ENCODE assay signal across 28 cellular contexts in the genomic region with DNA sequence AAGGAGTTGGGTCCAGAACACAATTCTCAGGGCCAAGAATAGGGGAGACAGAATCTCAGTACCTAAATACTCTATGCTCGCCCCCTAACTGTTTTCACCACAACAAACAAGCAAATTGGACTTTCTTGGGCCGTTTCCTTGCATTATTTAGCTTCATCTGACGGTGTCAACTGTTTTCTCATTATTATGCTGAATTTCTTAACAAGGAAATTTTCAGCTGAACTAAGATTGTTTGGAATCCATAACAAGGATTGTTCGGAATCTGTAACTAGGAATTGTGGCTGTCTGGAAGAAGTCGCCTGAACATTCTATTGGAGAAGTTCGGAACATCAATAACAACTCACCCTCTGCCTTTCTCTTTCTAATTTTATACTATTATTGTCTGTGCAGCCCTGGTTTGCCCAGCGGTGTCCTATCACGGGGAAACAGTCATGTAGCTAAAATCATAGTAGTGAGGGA. TPM values are rescaled to one million over a fixed set of nuclear protein-coding genes. Genes with fewer than 3 reads are reported as not detected.
"Had no signal": no experiment of that assay in that cellular context is flagged by ENCODE, and none has a peak within 500 bp of the region (broad histone marks: within the 10 kb centered on the region; RNA-seq: fewer than 3 reads in every experiment).

No MANE protein-coding gene starts in this region.

- H3K4me1 Mint-ChIP-seq: activated naive CD4-positive, alpha-beta T cell treated with anti-CD3 and anti-CD28 coated beads, Interleukin-2, amount 10 ng/mL, durations not matched to agents 7 days and 5 days had no signal

- FAIRE-seq: TTC549 had no signal

- H3K27ac ChIP-seq: SK-N-MC, VCaP had no signal

- DNase-seq: activated CD4-positive, alpha-beta T cell treated with anti-CD3 and anti-CD28 coated beads for 36 hours; activated CD4-positive, alpha-beta T cell treated with anti-CD3 and anti-CD28 coated beads, Interleukin-2, amount 50 U/mL, for 1 hour; activated CD8-positive, alpha-beta memory T cell treated with anti-CD3 and anti-CD28 coated beads, Interleukin-2, amount 50 U/mL, for 4 hours; activated CD8-positive, alpha-beta T cell treated with anti-CD3 and anti-CD28 coated beads for 36 hours; activated gamma-delta T cell treated with Interleukin-2 at 50 U/mL for 16 hours; activated naive CD4-positive, alpha-beta T cell treated with anti-CD3 and anti-CD28 coated beads, Interleukin-2, amount 10 ng/mL, durations not matched to agents 7 days and 5 days; activated naive CD8-positive, alpha-beta T cell treated with anti-CD3 and anti-CD28 coated beads for 36 hours; activated T-cell treated with anti-CD3 and anti-CD28 coated beads, Interleukin-2, amount 50 U/mL, for 72 hours; MM.1S; NCI-H1105; NCI-H1436; NCI-H1694 treated with DMSO at 0.1 percent for 48 hours; NCI-H2081; NCI-H510A treated with DMSO at 0.1 percent for 48 hours; NCI-H69; NK-92 treated with Interleukin-12 subunit alpha and Interleukin-12 subunit beta, amount 100 ng/mL, for 24 hours; OCI-M1; RPMI8226; T-cell; T-helper 2 cell; T1000 had no signal

- H3K9me3 Mint-ChIP-seq: activated CD8-positive, alpha-beta T cell treated with anti-CD3 and anti-CD28 coated beads for 36 hours; activated naive CD4-positive, alpha-beta T cell treated with anti-CD3 and anti-CD28 coated beads, Interleukin-2, amount 10 ng/mL, durations not matched to agents 7 days and 5 days; activated T-helper 2 cell treated with anti-CD3 and anti-CD28 coated beads, Interferon-gamma antibody, Interleukin-2, Interleukin-4, amounts not matched to agents 10 μg/mL and 5 μg/mL and 100 μg/mL, durations not matched to agents 14 hours and 24 hours and 36 hours; T-cell had no signal

- H3K4me3 ChIP-seq: SK-N-MC had no signal

- ATAC-seq: activated CD4-positive, alpha-beta T cell treated with anti-CD3 and anti-CD28 coated beads for 36 hours; activated CD8-positive, alpha-beta T cell treated with anti-CD3 and anti-CD28 coated beads for 36 hours; activated T-cell treated with anti-CD3 and anti-CD28 coated beads, Interleukin-2, amount 50 U/mL, for 72 hours; Panc1; Right ventricle myocardium inferior; T-cell had no signal

- H3K36me3 Mint-ChIP-seq: T-cell had no signal

- H3K27ac Mint-ChIP-seq: activated CD4-positive, alpha-beta T cell treated with anti-CD3 and anti-CD28 coated beads for 36 hours; activated CD8-positive, alpha-beta T cell treated with anti-CD3 and anti-CD28 coated beads for 36 hours; activated naive CD4-positive, alpha-beta T cell treated with anti-CD3 and anti-CD28 coated beads, Interleukin-2, amount 10 ng/mL, durations not matched to agents 7 days and 5 days; activated naive CD8-positive, alpha-beta T cell treated with anti-CD3 and anti-CD28 coated beads for 36 hours; activated T-cell treated with anti-CD3 and anti-CD28 coated beads, Interleukin-2, amount 50 U/mL, for 72 hours; activated T-helper 2 cell treated with anti-CD3 and anti-CD28 coated beads, Interferon-gamma antibody, Interleukin-2, Interleukin-4, amounts not matched to agents 10 μg/mL and 5 μg/mL and 100 μg/mL, durations not matched to agents 14 hours and 24 hours and 36 hours; T-cell had no signal

- H3K4me3 Mint-ChIP-seq: activated CD4-positive, alpha-beta T cell treated with anti-CD3 and anti-CD28 coated beads for 36 hours; activated CD8-positive, alpha-beta T cell treated with anti-CD3 and anti-CD28 coated beads for 36 hours; activated naive CD4-positive, alpha-beta T cell treated with anti-CD3 and anti-CD28 coated beads, Interleukin-2, amount 10 ng/mL, durations not matched to agents 7 days and 5 days; activated naive CD8-positive, alpha-beta T cell treated with anti-CD3 and anti-CD28 coated beads for 36 hours; activated T-cell treated with anti-CD3 and anti-CD28 coated beads, Interleukin-2, amount 50 U/mL, for 72 hours; T-cell had no signal

RNA-seq across cellular contexts. Expression of a gene that starts 15.5 kb away (rescaled TPM):
- total RNA-seq: activated CD4-positive, alpha-beta T cell treated with anti-CD3 and anti-CD28 coated beads for 36 hours; activated CD8-positive, alpha-beta T cell treated with anti-CD3 and anti-CD28 coated beads for 36 hours; activated naive CD8-positive, alpha-beta T cell treated with anti-CD3 and anti-CD28 coated beads for 36 hours; activated T-cell treated with anti-CD3 and anti-CD28 coated beads, Interleukin-2, amount 50 U/mL, for 72 hours; activated T-helper 2 cell treated with anti-CD3 and anti-CD28 coated beads, Interferon-gamma antibody, Interleukin-2, Interleukin-4, amounts not matched to agents 10 μg/mL and 5 μg/mL and 100 μg/mL, durations not matched to agents 14 hours and 24 hours and 36 hours; Right ventricle myocardium inferior; T-cell had no signal
- polyA plus RNA-seq: adipose tissue had no signal

RNA-seq across cellular contexts. Expression of a gene that starts 34.7 kb away (rescaled TPM):
- total RNA-seq: activated CD4-positive, alpha-beta T cell treated with anti-CD3 and anti-CD28 coated beads for 36 hours; activated CD8-positive, alpha-beta T cell treated with anti-CD3 and anti-CD28 coated beads for 36 hours; activated naive CD8-positive, alpha-beta T cell treated with anti-CD3 and anti-CD28 coated beads for 36 hours; activated T-cell treated with anti-CD3 and anti-CD28 coated beads, Interleukin-2, amount 50 U/mL, for 72 hours; activated T-helper 2 cell treated with anti-CD3 and anti-CD28 coated beads, Interferon-gamma antibody, Interleukin-2, Interleukin-4, amounts not matched to agents 10 μg/mL and 5 μg/mL and 100 μg/mL, durations not matched to agents 14 hours and 24 hours and 36 hours; Right ventricle myocardium inferior; T-cell had no signal
